In genomic region chr5:179344301-179345178, GRCh38 we compare ENCODE assay signal across 1 cellular context.
TF ChIP-seq lines count a peak whose summit lies in the region.

No MANE protein-coding gene starts in this region.

TF ChIP-seq in WTC11, 78 proteins besides CTCF, POLR2A, EP300 and RAD21 (continued from another document):
- no peak for TF ChIP-seq MLX (CRISPR knock-in tag; IDR thresholded peaks at IDR 0.05)
- no peak for TF ChIP-seq CREM (CRISPR knock-in tag; IDR thresholded peaks at IDR 0.05)
- no peak for TF ChIP-seq IRF2 (CRISPR knock-in tag; IDR thresholded peaks at IDR 0.05; ENCODE audit: borderline replicate concordance, low read depth)
- no peak for TF ChIP-seq E2F1 (CRISPR knock-in tag; IDR thresholded peaks at IDR 0.05)
- 0 out of 2 replicates have a peak, but pooled peaks have one; percentile 49 for TF ChIP-seq ATF1 (CRISPR knock-in tag; IDR thresholded peaks at IDR 0.05)
- no peak for TF ChIP-seq ZNF219 (CRISPR knock-in tag; IDR thresholded peaks at IDR 0.05; ENCODE audit: borderline replicate concordance)
- TF ChIP-seq ZNF232 (CRISPR knock-in tag; IDR thresholded peaks at IDR 0.05): no peak
- TF ChIP-seq ZMAT4 (CRISPR knock-in tag; IDR thresholded peaks at IDR 0.05): no peak
- TF ChIP-seq ZNF423 (CRISPR knock-in tag; IDR thresholded peaks at IDR 0.05): no peak
- TF ChIP-seq HMGXB4 (CRISPR knock-in tag; IDR thresholded peaks at IDR 0.05): peak; percentile 86
- no peak for TF ChIP-seq GRHL2 (CRISPR knock-in tag; IDR thresholded peaks at IDR 0.05; ENCODE audit: insufficient replicate concordance, severe bottlenecking)
- TF ChIP-seq KAT7 (CRISPR knock-in tag; IDR thresholded peaks at IDR 0.05; ENCODE audit: borderline replicate concordance): 0 out of 2 replicates have a peak, but pooled peaks have one; percentile 12
- no peak for TF ChIP-seq IRF1 (CRISPR knock-in tag; IDR thresholded peaks at IDR 0.05)
